ENCODE assay signal across 8 cellular contexts in the genomic region with DNA sequence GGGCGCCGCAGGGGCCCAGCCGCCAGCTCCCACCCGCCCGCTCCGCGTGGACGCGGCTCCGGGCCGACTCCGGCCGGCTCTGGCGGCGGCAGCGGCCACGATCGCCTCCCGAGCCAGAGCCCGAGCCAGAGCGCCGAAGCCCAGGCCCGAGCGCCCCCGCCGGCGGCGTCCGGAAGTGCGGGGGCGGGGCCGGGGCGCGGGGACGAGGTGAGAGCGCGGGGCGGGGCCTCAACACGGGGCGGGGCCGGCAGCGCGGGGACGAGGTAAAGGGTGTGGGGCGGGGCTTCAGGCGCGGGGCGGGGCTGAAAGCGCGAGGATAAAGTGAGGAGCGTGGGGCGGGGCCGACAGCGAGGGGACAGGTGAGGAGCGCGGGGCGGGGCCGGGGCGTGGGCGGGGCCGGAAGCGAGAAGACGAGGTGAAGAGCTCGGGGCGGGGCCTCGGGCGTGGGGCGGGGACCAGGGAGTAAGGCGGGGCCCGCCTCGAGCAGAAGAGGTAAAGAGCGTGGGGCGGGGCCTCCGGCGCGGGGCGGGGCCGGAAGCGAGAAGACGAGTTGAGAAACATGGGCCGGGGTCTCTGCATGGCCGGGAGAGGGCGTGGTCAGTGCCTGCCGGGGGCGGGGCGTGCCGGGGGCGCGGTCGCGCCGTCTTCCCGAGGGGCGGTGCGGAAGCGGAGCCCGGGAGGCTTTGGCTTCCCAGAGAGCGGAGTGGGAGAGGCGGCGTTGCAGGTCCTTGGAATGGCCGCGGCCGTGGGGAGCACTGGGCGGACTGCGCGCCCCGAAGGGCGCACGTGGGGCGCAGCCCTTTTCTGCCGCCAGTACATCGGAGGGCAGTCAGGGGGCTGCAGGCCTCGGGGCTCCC. TPM values are rescaled to one million over a fixed set of nuclear protein-coding genes. Genes with fewer than 3 reads are reported as not detected.
DNase-seq lines count a peak whose midpoint lies in the region; ATAC-seq and TF ChIP-seq lines count a peak whose summit lies in the region.

A gene with protein sequence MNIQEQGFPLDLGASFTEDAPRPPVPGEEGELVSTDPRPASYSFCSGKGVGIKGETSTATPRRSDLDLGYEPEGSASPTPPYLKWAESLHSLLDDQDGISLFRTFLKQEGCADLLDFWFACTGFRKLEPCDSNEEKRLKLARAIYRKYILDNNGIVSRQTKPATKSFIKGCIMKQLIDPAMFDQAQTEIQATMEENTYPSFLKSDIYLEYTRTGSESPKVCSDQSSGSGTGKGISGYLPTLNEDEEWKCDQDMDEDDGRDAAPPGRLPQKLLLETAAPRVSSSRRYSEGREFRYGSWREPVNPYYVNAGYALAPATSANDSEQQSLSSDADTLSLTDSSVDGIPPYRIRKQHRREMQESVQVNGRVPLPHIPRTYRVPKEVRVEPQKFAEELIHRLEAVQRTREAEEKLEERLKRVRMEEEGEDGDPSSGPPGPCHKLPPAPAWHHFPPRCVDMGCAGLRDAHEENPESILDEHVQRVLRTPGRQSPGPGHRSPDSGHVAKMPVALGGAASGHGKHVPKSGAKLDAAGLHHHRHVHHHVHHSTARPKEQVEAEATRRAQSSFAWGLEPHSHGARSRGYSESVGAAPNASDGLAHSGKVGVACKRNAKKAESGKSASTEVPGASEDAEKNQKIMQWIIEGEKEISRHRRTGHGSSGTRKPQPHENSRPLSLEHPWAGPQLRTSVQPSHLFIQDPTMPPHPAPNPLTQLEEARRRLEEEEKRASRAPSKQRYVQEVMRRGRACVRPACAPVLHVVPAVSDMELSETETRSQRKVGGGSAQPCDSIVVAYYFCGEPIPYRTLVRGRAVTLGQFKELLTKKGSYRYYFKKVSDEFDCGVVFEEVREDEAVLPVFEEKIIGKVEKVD (minus strand): TSS at position 177 of the 857 bp plus-strand sequence. CDS start 5,698 bp downstream, outside the sequence.

- H3K9me3 ChIP-seq in heart left ventricle, result no peaks in the 10 kb centered on the region
- no peaks in the 10 kb centered on the region for H3K9me3 ChIP-seq in transverse colon

- no peak within 1 kb of the TSS for H3K27ac ChIP-seq in adipose tissue (ENCODE audit: low read depth, low read length)
- peak within 1 kb of the TSS in 11 of 12 donors; percentile 33 to 86 (median 61) for H3K27ac ChIP-seq in heart left ventricle
- H3K27ac ChIP-seq in transverse colon, result peak within 1 kb of the TSS; percentile 80 to 91 (median 85)

- peaks cover 8% of the 10 kb centered on the region for H3K36me3 Mint-ChIP-seq in T-cell

- H3K27me3 ChIP-seq in heart left ventricle (no peaks in the 10 kb centered on the region), transverse colon (no peaks in the 10 kb centered on the region)

- intact Hi-C loops in heart left ventricle (cut with DNase I), result loop anchor here in 9 of 10 donors (2.0 to 10.0 kb wide), 5 partner anchors 115 to 128 kb away; partner anchors contain the start of genes LUC7L (in 4 of the 9) and FAM234A (in 3 of the 9)
- intact Hi-C loops in transverse colon (cut with DNase I; ENCODE audit: low total_unique reads), result loop anchor here (10.0 kb wide), 1 partner anchor 108 kb away; no protein-coding TSS in a partner anchor

- TF ChIP-seq POLR2A in GM10847 (IDR thresholded peaks at IDR 0.05; ENCODE audit: extremely low read depth, insufficient read length) (peak; percentile 59), heart left ventricle (IDR thresholded peaks at IDR 0.05) (peak in 1 of 2 donors; percentile 79), transverse colon (IDR thresholded peaks at IDR 0.05) (peak; percentile 85)

- peak; percentile 69 for ATAC-seq in HG02759 (IDR thresholded peaks at IDR 0.05; ENCODE audit: unreplicated experiment)
- ATAC-seq in T-cell (replicated peaks in 1 of 4), result peak; percentile 79 to 85 (median 80)
- peak; percentile 88 to 96 (median 93) for ATAC-seq in heart left ventricle

- H3K4me3 ChIP-seq in heart left ventricle (peak within 1 kb of the TSS; percentile 42 to 84 (median 70)), transverse colon (peak within 1 kb of the TSS; percentile 65 to 94 (median 80))

- peak within 1 kb of the TSS; percentile 82 to 86 (median 84) for H3K4me3 Mint-ChIP-seq in T-cell

- no peak for TF ChIP-seq EP300 in transverse colon (IDR thresholded peaks at IDR 0.05; ENCODE audit: low read depth)

- in situ Hi-C loops in transverse colon (cut with MboI; ENCODE audit: low pct_ligation_motif_present in 1 of 4, low pct_unique_long_range_greater_than_20kb in 1 of 4, low sequenced_read_pairs in 3 of 4), result no loop called here

- CTCF ChIA-PET in T-cell (lab: Charles Lee), result interaction anchor here (0.6 to 1.5 kb wide), 11 partner anchors 10 to 367 kb away, joined by 3 to 14 read pairs (median 4); partner anchors contain the start of genes FAM234A (in 1 of the 2) and MRPL28 (in 1 of the 2)

- H3K36me3 ChIP-seq in heart left ventricle (peaks cover 0 to 8% (median 0%) of the 10 kb centered on the region in 9 donors), transverse colon (no peaks in the 10 kb centered on the region)

- H3K27ac Mint-ChIP-seq in T-cell, result peak within 1 kb of the TSS; percentile 84 to 96

- TF ChIP-seq CTCF in heart left ventricle (IDR thresholded peaks at IDR 0.05), result peak in 11 of 12 donors; percentile 8 to 66 (median 51)
- TF ChIP-seq CTCF in transverse colon (IDR thresholded peaks at IDR 0.05), result peak in 3 of 5 experiments; percentile 47 to 62 (median 56)

- H3K9me3 Mint-ChIP-seq in T-cell, result no peaks in the 10 kb centered on the region

- POLR2A ChIA-PET in T-cell (lab: Charles Lee), result interaction anchor here in 1 of 2 donors (0.5 to 0.7 kb wide), 6 partner anchors 30 to 1140 kb away, joined by 3 to 6 read pairs (median 4); partner anchors contain the start of genes DECR2 and FAM234A

- H3K4me1 Mint-ChIP-seq in T-cell, result peaks cover 52 to 60% (median 56%) of the 10 kb centered on the region in 3 donors

- DNase-seq in NCI-H146 (lab: John Stamatoyannopoulos, UW) (peak; percentile 100), T-cell (peak; percentile 96 to 100 (median 100)), heart left ventricle (peak; percentile 97 to 100 (median 99)), pons (ENCODE audit: low spot score) (peak; percentile 86), transverse colon (peak; percentile 100)

- H3K4me1 ChIP-seq in heart left ventricle (peaks cover 0 to 33% (median 9%) of the 10 kb centered on the region in 12 donors), transverse colon (peaks cover 0 to 26% (median 22%) of the 10 kb centered on the region in 4 donors)

- H3K27me3 Mint-ChIP-seq in T-cell, result no peaks in the 10 kb centered on the region

- WGBS in adipose tissue, 3 donors, result 1 to 3% (median 1%) methylated on average over 39 to 113 of the region's 113 CpGs
- WGBS in heart left ventricle, 4 donors, result 1 to 3% (median 2%) methylated on average over 30 to 113 of the region's 113 CpGs
- 0 to 2% methylated on average over 18 to 56 of the region's 113 CpGs for WGBS in transverse colon (ENCODE audit: low coverage in 1 of 2), 2 donors

RNA-seq across cellular contexts. Expression of the gene that starts here (rescaled TPM):
- 10 to 100 TPM; 38.5 to 58.9 (median 50.4) TPM for total RNA-seq in T-cell
- polyA plus RNA-seq in adipose tissue, result 10 to 100 TPM; 11.8 to 18.4 (median 15.8) TPM
- total RNA-seq in heart left ventricle, result 10 to 100 TPM in 6 of 9 donors, 1 to 10 TPM in 3; 6.8 to 32.0 (median 11.6) TPM
- 10 to 100 TPM; 10.0 to 19.8 TPM for polyA plus RNA-seq in heart left ventricle
- 10 to 100 TPM; 41.4 to 73.7 (median 58.7) TPM for total RNA-seq in transverse colon
